ENCODE assay signal across 8 cellular contexts in the genomic region with DNA sequence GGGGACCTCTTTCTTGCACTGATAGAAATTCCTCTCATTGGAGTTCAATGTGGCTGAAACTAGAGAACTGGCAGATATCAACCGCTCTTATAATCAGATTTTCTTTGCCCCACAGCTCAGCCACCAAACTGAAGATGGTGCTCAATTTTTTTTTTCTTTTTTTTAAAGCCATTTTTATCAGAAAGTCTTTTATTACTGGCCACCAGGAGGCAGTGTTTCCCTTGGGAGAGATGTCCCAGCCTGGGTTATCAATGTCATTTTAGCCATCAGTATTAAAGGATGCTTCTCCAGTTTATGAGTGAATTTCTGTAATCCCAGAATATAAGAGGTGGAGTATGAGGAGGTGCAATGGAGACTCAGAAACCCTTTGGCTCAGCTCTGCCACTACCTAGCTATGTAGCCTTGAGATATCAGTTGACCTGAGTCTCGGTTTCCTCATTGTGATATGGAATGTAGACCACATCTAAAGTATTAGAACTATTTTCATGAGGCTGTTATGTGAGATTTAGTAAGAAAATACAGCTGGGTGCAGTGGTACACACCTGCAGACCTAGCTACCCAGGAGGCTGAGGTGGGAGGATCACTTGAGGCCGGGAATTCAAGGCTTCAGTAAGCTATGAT. TPM values are rescaled to one million over a fixed set of nuclear protein-coding genes. Genes with fewer than 3 reads are reported as not detected.
DNase-seq lines count a peak whose midpoint lies in the region; ATAC-seq and TF ChIP-seq lines count a peak whose summit lies in the region.

No MANE protein-coding gene starts in this region.

- POLR2A ChIA-PET in activated CD4-positive, alpha-beta T cell treated with anti-CD3 and anti-CD28 coated beads, Interleukin-2, amount 10 ng/mL, durations not matched to agents 7 days and 5 days (lab: Charles Lee): interaction anchor here (0.7 kb wide), 1 partner anchor 173 kb away, joined by 3 read pairs; no protein-coding TSS in a partner anchor

- CTCF ChIA-PET in activated CD4-positive, alpha-beta T cell treated with anti-CD3 and anti-CD28 coated beads, Interleukin-2, amount 10 ng/mL, durations not matched to agents 7 days and 5 days (lab: Charles Lee): interaction anchor here (0.6 to 6.5 kb wide), 31 partner anchors 8 to 306 kb away, joined by 3 to 87 read pairs (median 4); a partner anchor contains a TSS

- no peak overlapping the region for H3K27ac ChIP-seq in foreskin keratinocyte

- TF ChIP-seq CTCF in foreskin keratinocyte (conservative IDR thresholded peaks at IDR 0.05): peak; percentile 80

- peaks cover 2% of the 10 kb centered on the region for H3K36me3 Mint-ChIP-seq in activated CD4-positive, alpha-beta T cell treated with anti-CD3 and anti-CD28 coated beads, Interleukin-2, amount 10 ng/mL, durations not matched to agents 7 days and 5 days (ENCODE audit: low read depth)

- H3K4me1 ChIP-seq in foreskin keratinocyte: no peaks in the 10 kb centered on the region

- no peaks in the 10 kb centered on the region for H3K27me3 Mint-ChIP-seq in activated CD4-positive, alpha-beta T cell treated with anti-CD3 and anti-CD28 coated beads, Interleukin-2, amount 10 ng/mL, durations not matched to agents 7 days and 5 days

- peaks cover 8% of the 10 kb centered on the region for H3K27me3 ChIP-seq in foreskin keratinocyte

- H3K4me1 Mint-ChIP-seq in activated CD4-positive, alpha-beta T cell treated with anti-CD3 and anti-CD28 coated beads, Interleukin-2, amount 10 ng/mL, durations not matched to agents 7 days and 5 days: peaks cover 68% of the 10 kb centered on the region

- H3K9me3 Mint-ChIP-seq in activated CD4-positive, alpha-beta T cell treated with anti-CD3 and anti-CD28 coated beads, Interleukin-2, amount 10 ng/mL, durations not matched to agents 7 days and 5 days: no peaks in the 10 kb centered on the region

- peak; percentile 39 for DNase-seq in stimulated activated CD4-positive, alpha-beta T cell treated with anti-CD3 and anti-CD28 coated beads, Interleukin-15, amount 100 ng/mL, for 24 hours
- DNase-seq in stimulated activated CD4-positive, alpha-beta T cell treated with anti-CD3 and anti-CD28 coated beads, Interleukin-4, amount 100 ng/mL, for 4 hours: no peak
- DNase-seq in NCI-H146 (lab: John Stamatoyannopoulos, UW) (peak; percentile 35), foreskin keratinocyte (peak in 1 of 2 donors; percentile 25)
- DNase-seq in activated CD4-positive, alpha-beta T cell treated with anti-CD3 and anti-CD28 coated beads, Interleukin-2, amount 10 ng/mL, durations not matched to agents 7 days and 5 days: peak; percentile 81
- peak; percentile 67 for DNase-seq in stimulated activated CD4-positive, alpha-beta T cell treated with anti-CD3 and anti-CD28 coated beads, Interleukin-4, amount 100 ng/mL, for 24 hours

- ATAC-seq in foreskin keratinocyte (no peak), HG03378 (IDR thresholded peaks at IDR 0.05; ENCODE audit: unreplicated experiment) (no peak)
- ATAC-seq in activated CD4-positive, CD25-positive, alpha-beta regulatory T cell treated with anti-CD3 and anti-CD28 coated beads, Interleukin-2, amount 50 U/mL, for 24 hours: no peak

- no peak overlapping the region for H3K4me3 Mint-ChIP-seq in activated CD4-positive, alpha-beta T cell treated with anti-CD3 and anti-CD28 coated beads, Interleukin-2, amount 10 ng/mL, durations not matched to agents 7 days and 5 days

- peak overlapping the region; percentile 47 for H3K27ac Mint-ChIP-seq in activated CD4-positive, alpha-beta T cell treated with anti-CD3 and anti-CD28 coated beads, Interleukin-2, amount 10 ng/mL, durations not matched to agents 7 days and 5 days

RNA-seq across cellular contexts. Expression of a gene that starts 27.6 kb away (rescaled TPM):
- 1 to 10 TPM; 1.8 to 2.1 TPM for total RNA-seq in activated CD4-positive, alpha-beta T cell treated with anti-CD3 and anti-CD28 coated beads, Interleukin-2, amount 10 ng/mL, durations not matched to agents 7 days and 5 days
- total RNA-seq in foreskin keratinocyte: not detected in 2 replicates
- polyA plus RNA-seq in foreskin keratinocyte: not detected in 2 replicates

RNA-seq across cellular contexts. Expression of a gene that starts 39.1 kb away (rescaled TPM):
- total RNA-seq in activated CD4-positive, alpha-beta T cell treated with anti-CD3 and anti-CD28 coated beads, Interleukin-2, amount 10 ng/mL, durations not matched to agents 7 days and 5 days: 10 to 100 TPM; 45.9 to 49.0 TPM
- not detected in 2 replicates for total RNA-seq in foreskin keratinocyte
- not detected in 2 replicates for polyA plus RNA-seq in foreskin keratinocyte

RNA-seq across cellular contexts. Expression of a gene that starts 49.9 kb away (rescaled TPM):
- not detected for total RNA-seq in activated CD4-positive, alpha-beta T cell treated with anti-CD3 and anti-CD28 coated beads, Interleukin-2, amount 10 ng/mL, durations not matched to agents 7 days and 5 days
- total RNA-seq in foreskin keratinocyte: not detected in 2 replicates
- polyA plus RNA-seq in foreskin keratinocyte: not detected in 2 replicates

Comparison
In these comparisons a context has a peak if more than half of its experiments do, and no peak if none do; other contexts are left out.
1. DNase-seq: peak in stimulated activated CD4-positive, alpha-beta T cell treated with anti-CD3 and anti-CD28 coated beads, Interleukin-15, amount 100 ng/mL, for 24 hours (single experiment), NCI-H146 (single experiment), activated CD4-positive, alpha-beta T cell treated with anti-CD3 and anti-CD28 coated beads, Interleukin-2, amount 10 ng/mL, durations not matched to agents 7 days and 5 days (single experiment) and stimulated activated CD4-positive, alpha-beta T cell treated with anti-CD3 and anti-CD28 coated beads, Interleukin-4, amount 100 ng/mL, for 24 hours (single experiment); none in stimulated activated CD4-positive, alpha-beta T cell treated with anti-CD3 and anti-CD28 coated beads, Interleukin-4, amount 100 ng/mL, for 4 hours (0 of 2).
2. RNA of a gene that starts 39.1 kb away (total RNA-seq): 45.9 to 49.0 TPM in activated CD4-positive, alpha-beta T cell treated with anti-CD3 and anti-CD28 coated beads, Interleukin-2, amount 10 ng/mL, durations not matched to agents 7 days and 5 days; not detected in foreskin keratinocyte; every median in the first group is over 10 times any median in the second.